ENCODE assay signal across 8 cellular contexts in the genomic region with DNA sequence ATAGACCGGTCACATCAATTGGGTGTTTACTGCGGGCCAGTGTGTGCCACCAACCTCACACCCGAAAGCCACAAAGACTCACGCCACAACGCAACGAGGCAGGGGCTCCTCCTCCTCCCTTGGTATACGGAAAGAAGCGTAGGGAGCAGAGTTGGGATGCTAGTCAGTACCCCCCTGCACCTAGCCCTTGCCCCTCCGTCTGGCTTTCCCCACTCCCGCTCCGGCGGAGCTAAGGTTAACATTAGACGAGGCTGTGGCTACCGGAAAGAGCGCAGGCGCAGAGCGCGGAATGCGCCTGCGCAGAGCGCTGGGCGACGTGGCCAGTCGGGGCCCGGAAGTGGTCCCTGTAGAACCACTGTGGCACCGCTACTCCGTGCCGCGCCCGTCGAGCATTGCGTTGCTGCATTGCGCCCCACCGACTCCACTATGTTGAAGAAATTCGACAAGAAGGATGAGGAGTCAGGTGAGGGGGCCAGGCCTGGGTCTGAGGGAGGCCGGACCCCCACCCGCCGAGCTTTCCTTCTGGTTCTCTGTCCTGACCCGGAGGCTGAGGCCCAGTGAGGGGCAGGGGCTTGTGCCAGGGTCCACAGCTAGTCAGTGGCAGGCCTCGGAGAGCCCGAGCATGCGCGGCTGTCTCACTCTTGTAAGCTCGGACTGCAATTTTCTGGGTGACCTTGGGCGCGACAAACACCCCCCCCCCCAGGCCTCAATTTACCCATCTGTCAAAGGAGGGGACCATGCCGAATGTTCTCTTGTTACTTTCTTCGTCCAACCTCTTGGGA. TPM values are rescaled to one million over a fixed set of nuclear protein-coding genes. Genes with fewer than 3 reads are reported as not detected.
DNase-seq lines count a peak whose midpoint lies in the region; ATAC-seq and TF ChIP-seq lines count a peak whose summit lies in the region.

A gene with protein sequence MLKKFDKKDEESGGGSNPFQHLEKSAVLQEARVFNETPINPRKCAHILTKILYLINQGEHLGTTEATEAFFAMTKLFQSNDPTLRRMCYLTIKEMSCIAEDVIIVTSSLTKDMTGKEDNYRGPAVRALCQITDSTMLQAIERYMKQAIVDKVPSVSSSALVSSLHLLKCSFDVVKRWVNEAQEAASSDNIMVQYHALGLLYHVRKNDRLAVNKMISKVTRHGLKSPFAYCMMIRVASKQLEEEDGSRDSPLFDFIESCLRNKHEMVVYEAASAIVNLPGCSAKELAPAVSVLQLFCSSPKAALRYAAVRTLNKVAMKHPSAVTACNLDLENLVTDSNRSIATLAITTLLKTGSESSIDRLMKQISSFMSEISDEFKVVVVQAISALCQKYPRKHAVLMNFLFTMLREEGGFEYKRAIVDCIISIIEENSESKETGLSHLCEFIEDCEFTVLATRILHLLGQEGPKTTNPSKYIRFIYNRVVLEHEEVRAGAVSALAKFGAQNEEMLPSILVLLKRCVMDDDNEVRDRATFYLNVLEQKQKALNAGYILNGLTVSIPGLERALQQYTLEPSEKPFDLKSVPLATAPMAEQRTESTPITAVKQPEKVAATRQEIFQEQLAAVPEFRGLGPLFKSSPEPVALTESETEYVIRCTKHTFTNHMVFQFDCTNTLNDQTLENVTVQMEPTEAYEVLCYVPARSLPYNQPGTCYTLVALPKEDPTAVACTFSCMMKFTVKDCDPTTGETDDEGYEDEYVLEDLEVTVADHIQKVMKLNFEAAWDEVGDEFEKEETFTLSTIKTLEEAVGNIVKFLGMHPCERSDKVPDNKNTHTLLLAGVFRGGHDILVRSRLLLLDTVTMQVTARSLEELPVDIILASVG (plus strand): TSS at position 323 of the 782 bp plus-strand sequence. CDS start 104 bp downstream, at position 427.

- POLR2A ChIA-PET in PC-3 (lab: Charles Lee; ENCODE audit: unreplicated experiment) = interaction anchor here (0.5 to 0.6 kb wide), 3 partner anchors 42 to 279 kb away, joined by 4 to 17 read pairs (median 5); no protein-coding TSS in a partner anchor

- H4K20me1 ChIP-seq in PC-3 (ENCODE audit: low read length) = no peaks in the 10 kb centered on the region

- no peaks in the 10 kb centered on the region for H3K27me3 ChIP-seq in PC-3 (ENCODE audit: low read length)

- peak; percentile 82 for DNase-seq in DMS114 treated with DMSO at 0.1 percent for 48 hours (lab: John Stamatoyannopoulos, UW; ENCODE audit: unreplicated experiment)
- peak; percentile 91 for DNase-seq in KBM-7
- peak; percentile 87 for DNase-seq in PC-3
- peak; percentile 73 for DNase-seq in activated T-cell treated with anti-CD3 and anti-CD28 coated beads for 4 hours
- peak; percentile 83 for DNase-seq in epithelial cell of esophagus (ENCODE audit: low read depth)
- peak; percentile 91 to 94 (median 92) for DNase-seq in mucosa of descending colon
- DNase-seq in stimulated activated CD8-positive, alpha-beta memory T cell treated with anti-CD3 and anti-CD28 coated beads, Interleukin-4, amount 100 ng/mL, for 1 hour (ENCODE audit: low read depth in 2 of 2, low spot score in 1 of 2) = peak; percentile 65 to 70

- H3K9ac ChIP-seq in PC-3 (ENCODE audit: low read length) = peak within 1 kb of the TSS; percentile 97

- no peaks in the 10 kb centered on the region for H3K9me2 ChIP-seq in PC-3 (replicated peaks; ENCODE audit: low read length)

- H3K4me3 ChIP-seq in PC-3 (ENCODE audit: low read length) (peak within 1 kb of the TSS; percentile 87), epithelial cell of esophagus (ENCODE audit: low read length) (peak within 1 kb of the TSS; percentile 98), mucosa of descending colon (peak within 1 kb of the TSS; percentile 99)

- H3K9me3 ChIP-seq in PC-3 (ENCODE audit: low read length) (no peaks in the 10 kb centered on the region), mucosa of descending colon (no peaks in the 10 kb centered on the region)

- CTCF ChIA-PET in PC-3 (lab: Charles Lee) = interaction anchor here (0.5 to 0.6 kb wide), 2 partner anchors 88 to 134 kb away, joined by 4 to 5 read pairs; partner anchors contain the start of gene ISY1

- no peaks in the 10 kb centered on the region for H3F3A ChIP-seq in PC-3 (ENCODE audit: low read length, unreplicated experiment)

- BruUV-seq in PC-3 (replicated peaks; lab: Mats Ljungman, UMichigan) = TSS peak; percentile 75

- intact Hi-C loops in PC-3 (cut with micrococcal nuclease) = loop anchor here (2.0 to 5.0 kb wide), 2 partner anchors 52 to 129 kb away; partner anchors contain the start of gene RAB43
- intact Hi-C loops in mucosa of descending colon (cut with DNase I, micrococcal nuclease) = loop anchor here in 1 of 2 donors (5.0 to 10.0 kb wide), 3 partner anchors 67 to 275 kb away; partner anchors contain the start of gene CNBP

- peak within 1 kb of the TSS; percentile 64 for H3K27ac ChIP-seq in PC-3 (ENCODE audit: low read length)

- TF ChIP-seq CTCF in PC-3 (conservative IDR thresholded peaks at IDR 0.05; ENCODE audit: low read depth, low read length) (no peak), epithelial cell of esophagus (IDR thresholded peaks at IDR 0.05; ENCODE audit: insufficient read depth, low read depth, low read length, missing control alignments) (no peak), mucosa of descending colon (IDR thresholded peaks at IDR 0.05) (no peak)

- H3K4me2 ChIP-seq in PC-3 (ENCODE audit: low read length) = peak within 1 kb of the TSS; percentile 96

- H3K4me1 ChIP-seq in PC-3 (ENCODE audit: insufficient read depth, low read length) = peaks cover 24% of the 10 kb centered on the region
- peaks cover 22% of the 10 kb centered on the region for H3K4me1 ChIP-seq in mucosa of descending colon (ENCODE audit: low read depth)

- ATAC-seq in GM21619 (IDR thresholded peaks at IDR 0.05; ENCODE audit: unreplicated experiment) (peak; percentile 76), PC-3 (peak; percentile 74), mucosa of descending colon (peak; percentile 92)

- peaks cover 19% of the 10 kb centered on the region for H3K36me3 ChIP-seq in PC-3 (ENCODE audit: low read depth, low read length)
- H3K36me3 ChIP-seq in mucosa of descending colon (ENCODE audit: low read depth) = peaks cover 2% of the 10 kb centered on the region

- H3K79me2 ChIP-seq in PC-3 (ENCODE audit: low read length) = peaks cover 27% of the 10 kb centered on the region

- H2AFZ ChIP-seq in PC-3 (ENCODE audit: low read length) = peak within 1 kb of the TSS; percentile 70

- in situ Hi-C loops in KBM-7 (cut with MboI; ENCODE audit: low pct_unique_long_range_greater_than_20kb, low sequenced_read_pairs) = no loop called here

RNA-seq across cellular contexts. Expression of the gene that starts here (rescaled TPM):
- 124 and 152 TPM in 2 replicates for total RNA-seq in PC-3 (2014; rRNA removed)
- total RNA-seq in mucosa of descending colon = 100 to 1,000 TPM; 157 to 274 (median 228) TPM

Comparison
In these comparisons a context has a peak if more than half of its experiments do, and no peak if none do; other contexts are left out.
1. Peak in every context shown above with its lines: DNase-seq, ATAC-seq, H3K4me3 ChIP-seq and H3K27ac ChIP-seq.